ENCODE assay signal across 16 cellular contexts in the genomic region with DNA sequence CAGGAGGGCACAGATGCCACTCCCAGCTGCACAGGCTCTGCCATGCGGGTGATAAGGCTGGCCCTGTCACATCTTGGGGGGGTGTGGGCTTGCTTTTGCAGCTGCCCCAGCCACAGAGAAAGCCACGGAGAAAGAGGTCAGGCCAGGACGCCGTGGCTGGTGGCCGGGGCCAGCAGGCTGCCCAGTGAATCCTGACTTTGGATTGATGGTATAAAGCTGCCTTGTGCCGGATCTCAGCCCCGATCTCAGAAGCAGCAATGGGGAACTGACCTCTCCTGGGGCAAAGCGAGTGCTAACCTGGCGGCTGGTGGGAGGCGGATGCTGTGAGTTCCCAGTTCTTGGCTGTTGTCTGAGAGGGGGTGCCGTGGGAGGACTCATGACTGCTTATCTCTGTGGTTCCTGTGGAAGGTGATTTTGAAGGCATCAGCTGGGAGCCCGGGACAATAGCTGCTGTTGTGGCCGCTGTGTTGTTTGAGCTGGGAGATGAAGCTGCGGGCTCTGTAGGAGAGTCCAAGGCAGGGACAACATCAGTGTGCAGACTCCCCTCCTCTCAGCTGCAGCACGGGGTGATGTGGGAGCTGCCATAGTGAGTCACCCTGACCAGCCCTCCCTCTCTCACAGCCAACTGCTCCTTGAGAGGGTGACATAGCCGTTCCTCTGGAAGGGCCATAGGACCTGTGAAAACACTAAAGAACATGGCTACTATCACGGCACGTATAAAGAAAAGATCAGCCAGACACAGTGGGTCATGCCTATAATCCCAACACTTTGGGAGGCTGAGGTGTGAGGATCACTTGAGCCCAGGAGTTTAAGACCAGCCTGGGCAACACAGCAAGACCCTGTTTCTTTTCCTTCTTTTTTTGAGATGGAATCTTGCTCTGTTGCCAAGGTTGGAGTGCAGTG. TPM values are rescaled to one million over a fixed set of nuclear protein-coding genes. Genes with fewer than 3 reads are reported as not detected.
DNase-seq lines count a peak whose midpoint lies in the region; ATAC-seq and TF ChIP-seq lines count a peak whose summit lies in the region.
"Had no signal": no experiment of that assay in that cellular context is flagged by ENCODE, and none has a peak within 500 bp of the region (broad histone marks: within the 10 kb centered on the region; RNA-seq: fewer than 3 reads in every experiment).

No MANE protein-coding gene starts in this region.

- H3K4me3 ChIP-seq in coronary artery = no peak overlapping the region
- H3K4me3 ChIP-seq: gastroesophageal sphincter, neural progenitor cell had no signal

- H3K27ac ChIP-seq in coronary artery = no peak overlapping the region
- H3K27ac ChIP-seq: gastroesophageal sphincter, neural progenitor cell, WERI-Rb-1 had no signal

- DNase-seq in AG20443 (ENCODE audit: low spot score) = peak; percentile 41
- peak in 71 of 76 experiments; percentile 15 to 86 (median 65) for DNase-seq in HUDEP-2 (lab: John Stamatoyannopoulos, UW; ENCODE audit: unreplicated experiment in 76 of 76)
- peak; percentile 62 for DNase-seq in coronary artery (ENCODE audit: low spot score)
- DNase-seq in mesenteric fat pad (ENCODE audit: low spot score) = peak; percentile 74
- no peak for DNase-seq in ureter (ENCODE audit: low spot score)
- DNase-seq in NCI-H1930 (lab: John Stamatoyannopoulos, UW) = no peak
- DNase-seq: activated CD4-positive, alpha-beta memory T cell treated with anti-CD3 and anti-CD28 coated beads, Interleukin-2, amount 10 ng/mL, durations not matched to agents 7 days and 5 days; Calu3; GF-D8; NCI-H526 treated with DMSO at 0.1 percent for 48 hours; OCI-M1; WERI-Rb-1 had no signal

- no peak for ATAC-seq in GM21526 (IDR thresholded peaks at IDR 0.05; ENCODE audit: low FRiP score, unreplicated experiment)
- ATAC-seq in HG02973 (IDR thresholded peaks at IDR 0.05; ENCODE audit: unreplicated experiment) = no peak
- ATAC-seq: gastroesophageal sphincter had no signal

- no peak for TF ChIP-seq CTCF in coronary artery (IDR thresholded peaks at IDR 0.05)

RNA-seq across cellular contexts. Expression of a gene that starts 17.0 kb away (rescaled TPM):
- 24.6 TPM for total RNA-seq in mesenteric fat pad
- total RNA-seq in ureter = 13.5 TPM

Comparison
In these comparisons a context has a peak if more than half of its experiments do, and no peak if none do; other contexts are left out.
1. DNase-seq: peak in AG20443 (single experiment), HUDEP-2 (71 of 76), coronary artery (single experiment) and mesenteric fat pad (single experiment); none in ureter (single experiment) and NCI-H1930 (0 of 2).